ENCODE assay signal across 10 cellular contexts in genomic region chr4:69095301-69095731, GRCh38. TPM values are rescaled to one million over a fixed set of nuclear protein-coding genes. Genes with fewer than 3 reads are reported as not detected.
DNase-seq lines count a peak whose midpoint lies in the region; ATAC-seq and TF ChIP-seq lines count a peak whose summit lies in the region.
"Had no signal": no experiment of that assay in that cellular context is flagged by ENCODE, and none has a peak within 500 bp of the region (broad histone marks: within the 10 kb centered on the region; RNA-seq: fewer than 3 reads in every experiment).

No MANE protein-coding gene starts in this region.

- H3K4me3 ChIP-seq in fibroblast of mammary gland (ENCODE audit: control insufficient read depth, low read depth, low read length) (no peak overlapping the region), uterus (no peak overlapping the region)

- no peaks in the 10 kb centered on the region for H3K27me3 ChIP-seq in uterus

- H3K36me3 ChIP-seq in uterus: no peaks in the 10 kb centered on the region

- no peaks in the 10 kb centered on the region for H3K9me3 ChIP-seq in uterus

- H3K4me1 ChIP-seq in uterus: no peaks in the 10 kb centered on the region

- POLR2A ChIA-PET in RWPE1 (lab: Yijun Ruan, JAX; ENCODE audit: low non-redundant PET): no interaction called here

- DNase-seq in RWPE1 (ENCODE audit: low spot score) (peak; percentile 59), fibroblast of mammary gland (ENCODE audit: low read depth) (peak; percentile 75), smooth muscle cell of the brain vasculature (ENCODE audit: low read depth, low spot score) (peak; percentile 40), CD1c-positive myeloid dendritic cell (ENCODE audit: extremely low spot score) (no peak), uterus (no peak)
- DNase-seq: NCI-H526 had no signal

- TF ChIP-seq POLR2A in uterus (IDR thresholded peaks at IDR 0.05): no peak

- CTCF ChIA-PET in RWPE1 (lab: Yijun Ruan, JAX): no interaction called here

- peak; percentile 39 for ATAC-seq in HG02642 (IDR thresholded peaks at IDR 0.05; ENCODE audit: poor library complexity, unreplicated experiment)
- no peak for ATAC-seq in GM19324 (IDR thresholded peaks at IDR 0.05; ENCODE audit: low FRiP score, unreplicated experiment)

- intact Hi-C loops in uterus (cut with DNase I; ENCODE audit: low total_unique reads): no loop called here

- H3K27ac ChIP-seq in RWPE1 (no peak overlapping the region), uterus (no peak overlapping the region)

- TF ChIP-seq CTCF in RWPE1 (conservative IDR thresholded peaks at IDR 0.05; ENCODE audit: low read depth): no peak
- TF ChIP-seq CTCF in fibroblast of mammary gland (conservative IDR thresholded peaks at IDR 0.05; ENCODE audit: control insufficient read depth, insufficient read depth, low read depth, low read length): no peak
- no peak for TF ChIP-seq CTCF in uterus (IDR thresholded peaks at IDR 0.05)

RNA-seq across cellular contexts. Expression of gene UGT2B7, which starts 1.0 kb away (rescaled TPM):
- 10 to 100 TPM in 1 of 4 donors, 1 to 10 TPM in 1, under 1 TPM in 1, not detected in 1; 0.58 to 22.2 (median 2.0) TPM for total RNA-seq in uterus
- total RNA-seq: frontal cortex, mononuclear cell had no signal

Comparison
In these comparisons a context has a peak if more than half of its experiments do, and no peak if none do; other contexts are left out.
1. DNase-seq: peak in RWPE1 (single experiment), fibroblast of mammary gland (single experiment) and smooth muscle cell of the brain vasculature (single experiment); none in CD1c-positive myeloid dendritic cell (single experiment) and uterus (0 of 2).